ENCODE assay signal across 20 cellular contexts in the genomic region with DNA sequence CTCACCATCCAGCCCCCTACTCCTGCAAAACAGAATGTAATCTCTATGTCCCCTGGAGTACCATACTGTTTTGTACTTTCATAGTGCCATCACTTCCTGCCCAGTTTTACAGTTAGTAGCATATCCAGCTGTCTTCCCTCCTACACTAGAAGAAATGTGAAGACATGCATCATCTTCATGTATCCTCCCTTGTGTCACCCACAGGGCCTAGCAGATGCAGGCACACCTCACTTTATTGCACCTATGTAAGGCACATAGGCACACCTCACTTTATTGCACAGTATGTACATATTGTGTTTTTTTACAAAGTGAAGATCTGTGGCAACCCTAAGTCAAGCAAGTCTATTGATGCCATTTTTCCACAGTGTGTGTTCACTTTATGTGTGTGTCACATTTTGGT.
"Had no signal": no experiment of that assay in that cellular context is flagged by ENCODE, and none has a peak within 500 bp of the region (broad histone marks: within the 10 kb centered on the region; RNA-seq: fewer than 3 reads in every experiment).

No MANE protein-coding gene starts in this region.

- DNase-seq: effector memory CD4-positive, alpha-beta T cell; gastrocnemius medialis; heart right ventricle; hypothalamus; kidney glomerular epithelial cell; mammary epithelial cell; natural killer cell; occipital lobe; pancreas; right cardiac atrium; stimulated activated CD4-positive, alpha-beta T cell treated with anti-CD3 and anti-CD28 coated beads, Interleukin-2, amount 100 ng/mL, for 48 hours; stimulated activated naive CD8-positive, alpha-beta T cell treated with anti-CD3 and anti-CD28 coated beads, Interleukin-15, Interleukin-2, amounts not matched to agents 100 U/mL and 50 U/mL, for 24 hours had no signal

- H3K4me3 Mint-ChIP-seq: natural killer cell had no signal

- H3K4me1 ChIP-seq: pancreas, tibial nerve had no signal

- H3K27ac Mint-ChIP-seq: natural killer cell, progenitor cell of endocrine pancreas had no signal

- H3K27me3 ChIP-seq: esophagus muscularis mucosa, gastrocnemius medialis, heart right ventricle, pancreas, tibial nerve had no signal

- H3K4me3 ChIP-seq: esophagus muscularis mucosa, gastrocnemius medialis, heart right ventricle, pancreas, smooth muscle cell, tibial nerve had no signal

- FAIRE-seq: endometrium, islet of Langerhans, pancreas had no signal

- H3K9me3 ChIP-seq: gastrocnemius medialis, pancreas had no signal

- H3K27me3 Mint-ChIP-seq: progenitor cell of endocrine pancreas had no signal

- ATAC-seq: gastrocnemius medialis; heart right ventricle; left lobe of liver; pancreas; right cardiac atrium; stimulated activated naive CD8-positive, alpha-beta T cell treated with anti-CD3 and anti-CD28 coated beads, Interleukin-15, Interleukin-2, amounts not matched to agents 100 U/mL and 50 U/mL, for 24 hours had no signal

- H3K27ac ChIP-seq: epithelial cell of prostate, esophagus muscularis mucosa, gastrocnemius medialis, heart right ventricle, pancreas, tibial nerve had no signal
